In the genomic region with DNA sequence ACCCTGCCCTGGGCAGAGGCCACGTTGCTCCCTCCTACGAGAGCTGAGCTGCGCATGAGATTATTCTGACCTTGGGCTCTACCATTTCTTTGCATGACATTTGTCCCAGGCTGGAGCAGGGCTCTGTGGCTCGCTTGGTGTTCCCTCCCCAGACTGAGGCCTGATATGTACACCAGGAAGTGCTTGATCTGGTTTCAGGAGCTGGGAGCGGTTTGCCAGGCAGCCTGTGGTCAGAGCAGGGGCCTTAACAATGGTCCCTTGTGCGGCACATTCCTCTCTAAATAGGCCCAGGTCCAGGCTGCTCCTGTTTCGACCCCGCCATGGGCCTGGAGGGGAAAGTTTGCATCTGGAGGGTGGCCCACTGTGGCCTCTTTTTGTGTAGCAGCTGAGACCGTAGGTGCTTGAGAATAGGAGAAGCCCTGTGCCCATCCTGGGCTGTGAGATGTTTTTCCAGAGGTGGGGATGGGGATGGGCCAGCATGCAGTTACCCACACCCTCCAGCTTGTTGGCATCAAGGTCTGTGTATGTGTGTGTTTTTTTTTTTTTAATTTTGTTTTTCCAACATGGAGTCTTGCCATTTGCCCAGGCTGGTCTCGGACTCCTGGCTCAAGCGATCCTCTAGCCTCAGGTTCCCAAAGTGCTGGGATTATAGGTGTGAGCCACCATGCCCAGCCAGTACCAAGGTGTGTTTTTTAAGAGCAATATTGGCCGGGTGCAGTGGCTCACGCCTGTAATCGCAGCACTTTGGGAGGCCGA, we compare ENCODE assay signal across 8 cellular contexts.
A peak's percentile ranks its signal among the peaks of the same experiment; 100 is the strongest.
DNase-seq lines count a peak whose midpoint lies in the region; ATAC-seq and FAIRE-seq lines count a peak whose summit lies in the region.

No MANE protein-coding gene starts in this region.

- H3K36me3 ChIP-seq in ACC112 (ENCODE audit: insufficient read depth, low read length): no peaks in the 10 kb centered on the region; the same call in 1 of the 2 replicates

- no peaks in the 10 kb centered on the region for H3K9me3 Mint-ChIP-seq in naive thymus-derived CD8-positive, alpha-beta T cell

- peak; percentile 95 for DNase-seq in NCI-H2196 (lab: John Stamatoyannopoulos, UW; ENCODE audit: unreplicated experiment)
- DNase-seq in naive thymus-derived CD8-positive, alpha-beta T cell: no peak
- no peak for DNase-seq in stimulated activated naive CD4-positive, alpha-beta T cell treated with Interleukin-2 at 50 U/mL for 16 hours (lab: John Stamatoyannopoulos, UW)
- no peak for DNase-seq in RCC 7860 (ENCODE audit: low spot score)
- DNase-seq in NCI-H345 (lab: John Stamatoyannopoulos, UW): no peak

- H3K79me2 ChIP-seq in ACC112 (ENCODE audit: control insufficient read depth, insufficient read depth, low read length, unreplicated experiment): peaks cover 87% of the 10 kb centered on the region

- H3K4me1 ChIP-seq in ACC112 (ENCODE audit: control insufficient read depth, insufficient read depth, low read length, unreplicated experiment): peaks cover 45% of the 10 kb centered on the region

- H3K27ac ChIP-seq in ACC112 (ENCODE audit: low read depth, low read length): peak overlapping the region; percentile 13; the same call in 1 of the 2 replicates

- POLR2A ChIA-PET in naive thymus-derived CD8-positive, alpha-beta T cell (lab: Charles Lee): interaction anchor here (1.2 to 67.2 kb wide), 2 partner anchors 20 to 38 kb away, joined by 9 to 5369 read pairs; no protein-coding TSS in a partner anchor

- H3K4me3 Mint-ChIP-seq in naive thymus-derived CD8-positive, alpha-beta T cell: no peak overlapping the region

- no peaks in the 10 kb centered on the region for H3K36me3 Mint-ChIP-seq in naive thymus-derived CD8-positive, alpha-beta T cell

- peak overlapping the region; percentile 43 to 89 (median 62) for H3K27ac Mint-ChIP-seq in naive thymus-derived CD8-positive, alpha-beta T cell

- no peak overlapping the region for H3K4me3 ChIP-seq in ACC112 (ENCODE audit: low read depth, low read length)

- no peaks in the 10 kb centered on the region for H3K27me3 Mint-ChIP-seq in naive thymus-derived CD8-positive, alpha-beta T cell

- H3K27me3 ChIP-seq in ACC112 (ENCODE audit: insufficient read depth, low read length): no peaks in the 10 kb centered on the region

- peak; percentile 19 for ATAC-seq in esophagus mucosa
- no peak for ATAC-seq in naive thymus-derived CD8-positive, alpha-beta T cell
- ATAC-seq in GM21717 (IDR thresholded peaks at IDR 0.05; ENCODE audit: unreplicated experiment): no peak

- no peak overlapping the region for H2AFZ ChIP-seq in ACC112 (ENCODE audit: low read length, unreplicated experiment)

- no peak for FAIRE-seq in RCC 7860 (lab: Jason Lieb, UNC)

- H3K4me1 Mint-ChIP-seq in naive thymus-derived CD8-positive, alpha-beta T cell: peaks cover 43 to 93% (median 83%) of the 10 kb centered on the region in 4 donors
